8 cellular contexts compared by ENCODE assay signal in genomic region chr6:30647802-30648460, GRCh38. TPM values are rescaled to one million over a fixed set of nuclear protein-coding genes. Genes with fewer than 3 reads are reported as not detected.
A peak's percentile ranks its signal among the peaks of the same experiment; 100 is the strongest.
DNase-seq lines count a peak whose midpoint lies in the region; ATAC-seq, FAIRE-seq and TF ChIP-seq lines count a peak whose summit lies in the region.

No MANE protein-coding gene starts in this region.

- H3K4me1 ChIP-seq in astrocyte (ENCODE audit: insufficient read depth, low read length): peaks cover 6% of the 10 kb centered on the region
- peaks cover 11 to 30% (median 26%) of the 10 kb centered on the region in 4 donors for H3K4me1 ChIP-seq in stomach

- peak overlapping the region; percentile 88 for H3K4me3 Mint-ChIP-seq in astrocyte (ENCODE audit: unreplicated experiment)

- H3K9me3 ChIP-seq in astrocyte (ENCODE audit: insufficient read depth, low read depth, low read length): no peaks in the 10 kb centered on the region
- H3K9me3 ChIP-seq in stomach: no peaks in the 10 kb centered on the region

- peak overlapping the region; percentile 84 for H3K4me2 ChIP-seq in astrocyte (ENCODE audit: low read length)

- H3K27ac ChIP-seq in astrocyte (ENCODE audit: low read depth, low read length) (peak overlapping the region; percentile 70), stomach (peak overlapping the region; percentile 92 to 98 (median 97))

- H4K20me1 ChIP-seq in astrocyte (ENCODE audit: insufficient read depth, low read length): peaks cover 3% of the 10 kb centered on the region

- intact Hi-C loops in stomach (cut with DNase I; ENCODE audit: low total_unique reads): no loop called here

- H2AFZ ChIP-seq in astrocyte (ENCODE audit: low read depth, low read length): peak overlapping the region; percentile 91

- no peak for TF ChIP-seq EP300 in stomach (IDR thresholded peaks at IDR 0.05)

- DNase-seq in NCI-H2227 treated with DMSO at 0.1 percent for 48 hours (lab: John Stamatoyannopoulos, UW) (peak; percentile 59), NCI-H2227 (lab: John Stamatoyannopoulos, UW; ENCODE audit: unreplicated experiment) (no peak), NAMALWA (ENCODE audit: low spot score) (peak; percentile 80), astrocyte (ENCODE audit: low read depth) (no peak), kidney glomerular epithelial cell (lab: John Stamatoyannopoulos, UW) (peak; percentile 55), stomach (no peak)
- DNase-seq in activated CD8-positive, alpha-beta memory T cell treated with anti-CD3 and anti-CD28 coated beads, Interleukin-2, amount 50 U/mL, for 48 hours: no peak

- WGBS in stomach, 5 donors: 8 to 18% (median 11%) methylated on average over 16 to 21 of the region's 21 CpGs

- TF ChIP-seq CTCF in astrocyte (IDR thresholded peaks at IDR 0.05; ENCODE audit: insufficient read depth, low read depth, low read length) (no peak), stomach (IDR thresholded peaks at IDR 0.05) (no peak)

- peaks cover 8% of the 10 kb centered on the region for H3K4me1 Mint-ChIP-seq in astrocyte (ENCODE audit: low read depth, unreplicated experiment)

- peak overlapping the region; percentile 80 for H3K27ac Mint-ChIP-seq in astrocyte (ENCODE audit: unreplicated experiment)

- no peak for ATAC-seq in GM21423 (IDR thresholded peaks at IDR 0.05; ENCODE audit: unreplicated experiment)

- no peak for FAIRE-seq in astrocyte (lab: Jason Lieb, UNC)

- H3K9ac ChIP-seq in astrocyte (ENCODE audit: low read length): peak overlapping the region; percentile 88

- no peak for TF ChIP-seq POLR2A in stomach (IDR thresholded peaks at IDR 0.05)

- H3K9me3 Mint-ChIP-seq in astrocyte (ENCODE audit: unreplicated experiment): no peaks in the 10 kb centered on the region

- peaks cover 33% of the 10 kb centered on the region for H3K36me3 Mint-ChIP-seq in astrocyte (ENCODE audit: low read depth, unreplicated experiment)

- H3K4me3 ChIP-seq in astrocyte (ENCODE audit: insufficient read depth, low read depth, low read length): peak overlapping the region; percentile 87
- H3K4me3 ChIP-seq in stomach: peak overlapping the region; percentile 71 to 96 (median 92)

- no peaks in the 10 kb centered on the region for H3K27me3 ChIP-seq in astrocyte (ENCODE audit: insufficient read depth, low read length)
- no peaks in the 10 kb centered on the region for H3K27me3 ChIP-seq in stomach

- H3K36me3 ChIP-seq in astrocyte (ENCODE audit: insufficient read depth, low read length): peaks cover 22% of the 10 kb centered on the region
- peaks cover 18 to 63% (median 60%) of the 10 kb centered on the region in 4 donors for H3K36me3 ChIP-seq in stomach

- H3K27me3 Mint-ChIP-seq in astrocyte (ENCODE audit: low read depth, unreplicated experiment): no peaks in the 10 kb centered on the region

- H3K79me2 ChIP-seq in astrocyte (ENCODE audit: insufficient read depth, low read length): peaks cover 15% of the 10 kb centered on the region

RNA-seq across cellular contexts. Expression of gene C6orf136, which starts 1.0 kb away (rescaled TPM):
- total RNA-seq in astrocyte (12.0 and 12.7 TPM in 2 replicates), stomach (100 to 1,000 TPM in 1 of 5 donors, 10 to 100 TPM in 3, 1 to 10 TPM in 1; 7.3 to 126 (median 12.8) TPM)
- polyA plus RNA-seq in stomach: 10 to 100 TPM; 21.2 to 29.3 (median 25.7) TPM

RNA-seq across cellular contexts. Expression of gene ATAT1, which starts 21.3 kb away (rescaled TPM):
- total RNA-seq in astrocyte: 15.7 and 16.6 TPM in 2 replicates
- total RNA-seq in stomach: 10 to 100 TPM in 1 of 5 donors, 1 to 10 TPM in 3, not detected in 1; 3.0 to 11.6 (median 5.2) TPM
- 1 to 10 TPM; 5.3 to 7.5 (median 5.7) TPM for polyA plus RNA-seq in stomach

RNA-seq across cellular contexts. Expression of gene DHX16, which starts 24.9 kb away (rescaled TPM):
- 29.3 and 30.0 TPM in 2 replicates for total RNA-seq in astrocyte
- total RNA-seq in stomach: 10 to 100 TPM; 22.0 to 67.0 (median 30.1) TPM
- 10 to 100 TPM; 18.3 to 34.0 (median 23.4) TPM for polyA plus RNA-seq in stomach

RNA-seq across cellular contexts. Expression of gene MRPS18B, which starts 30.3 kb away (rescaled TPM):
- 28.0 and 29.3 TPM in 2 replicates for total RNA-seq in astrocyte
- 10 to 100 TPM in 4 of 5 donors, 1 to 10 TPM in 1; 6.4 to 54.8 (median 28.5) TPM for total RNA-seq in stomach
- polyA plus RNA-seq in stomach: 10 to 100 TPM; 51.3 to 71.2 (median 61.6) TPM

RNA-seq across cellular contexts. Expression of gene PPP1R10, which starts 30.9 kb away (rescaled TPM):
- 64.6 and 69.1 TPM in 2 replicates for total RNA-seq in astrocyte
- total RNA-seq in stomach: 100 to 1,000 TPM in 2 of 5 donors, 10 to 100 TPM in 3; 27.4 to 164 (median 50.1) TPM
- 10 to 100 TPM in 2 of 3 donors, 1 to 10 TPM in 1; 9.9 to 20.2 (median 17.7) TPM for polyA plus RNA-seq in stomach

Comparison
In these comparisons a context has a peak if more than half of its experiments do, and no peak if none do; other contexts are left out.
1. DNase-seq: peak in NCI-H2227 treated with DMSO at 0.1 percent for 48 hours (single experiment), NAMALWA (single experiment) and kidney glomerular epithelial cell (single experiment); none in NCI-H2227 (single experiment), astrocyte (single experiment), stomach (single experiment) and activated CD8-positive, alpha-beta memory T cell treated with anti-CD3 and anti-CD28 coated beads, Interleukin-2, amount 50 U/mL, for 48 hours (single experiment).